In the genomic region with DNA sequence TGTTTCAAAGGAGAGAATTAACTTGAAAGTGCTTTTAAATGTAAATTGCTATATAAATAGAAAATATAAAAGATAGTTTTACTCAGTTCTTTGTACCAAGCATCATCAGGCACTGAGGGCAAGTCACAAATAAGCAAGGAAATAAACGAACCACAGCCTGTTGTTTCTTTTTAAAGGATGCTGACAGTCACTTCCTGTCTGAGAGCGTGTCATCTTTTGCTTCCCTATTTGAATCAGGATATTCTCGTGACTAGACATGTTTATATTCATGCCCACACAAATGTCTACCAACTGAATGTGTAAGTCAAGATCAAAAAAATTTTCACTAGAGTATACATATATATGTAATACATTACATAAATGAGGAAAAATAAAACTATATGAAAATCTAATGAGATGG, we compare ENCODE assay signal across 1 cellular context.
TF ChIP-seq lines count a peak whose summit lies in the region.

No MANE protein-coding gene starts in this region.

TF ChIP-seq in SK-N-SH treated with all-trans-retinoic acid at 6 μM for 48 hours, 23 proteins besides CTCF, POLR2A, EP300 and RAD21 (continued from another document):
- TF ChIP-seq, protein P1, sequence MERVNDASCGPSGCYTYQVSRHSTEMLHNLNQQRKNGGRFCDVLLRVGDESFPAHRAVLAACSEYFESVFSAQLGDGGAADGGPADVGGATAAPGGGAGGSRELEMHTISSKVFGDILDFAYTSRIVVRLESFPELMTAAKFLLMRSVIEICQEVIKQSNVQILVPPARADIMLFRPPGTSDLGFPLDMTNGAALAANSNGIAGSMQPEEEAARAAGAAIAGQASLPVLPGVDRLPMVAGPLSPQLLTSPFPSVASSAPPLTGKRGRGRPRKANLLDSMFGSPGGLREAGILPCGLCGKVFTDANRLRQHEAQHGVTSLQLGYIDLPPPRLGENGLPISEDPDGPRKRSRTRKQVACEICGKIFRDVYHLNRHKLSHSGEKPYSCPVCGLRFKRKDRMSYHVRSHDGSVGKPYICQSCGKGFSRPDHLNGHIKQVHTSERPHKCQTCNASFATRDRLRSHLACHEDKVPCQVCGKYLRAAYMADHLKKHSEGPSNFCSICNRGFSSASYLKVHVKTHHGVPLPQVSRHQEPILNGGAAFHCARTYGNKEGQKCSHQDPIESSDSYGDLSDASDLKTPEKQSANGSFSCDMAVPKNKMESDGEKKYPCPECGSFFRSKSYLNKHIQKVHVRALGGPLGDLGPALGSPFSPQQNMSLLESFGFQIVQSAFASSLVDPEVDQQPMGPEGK (CRISPR knock-in tag; IDR thresholded peaks at IDR 0.05; ENCODE audit: borderline replicate concordance), result no peak
- TF ChIP-seq RARB (CRISPR knock-in tag; IDR thresholded peaks at IDR 0.05) (no peak), ARNTL (CRISPR knock-in tag; IDR thresholded peaks at IDR 0.05; ENCODE audit: borderline replicate concordance, low read depth) (no peak)
